23 cellular contexts compared by ENCODE assay signal in the genomic region with DNA sequence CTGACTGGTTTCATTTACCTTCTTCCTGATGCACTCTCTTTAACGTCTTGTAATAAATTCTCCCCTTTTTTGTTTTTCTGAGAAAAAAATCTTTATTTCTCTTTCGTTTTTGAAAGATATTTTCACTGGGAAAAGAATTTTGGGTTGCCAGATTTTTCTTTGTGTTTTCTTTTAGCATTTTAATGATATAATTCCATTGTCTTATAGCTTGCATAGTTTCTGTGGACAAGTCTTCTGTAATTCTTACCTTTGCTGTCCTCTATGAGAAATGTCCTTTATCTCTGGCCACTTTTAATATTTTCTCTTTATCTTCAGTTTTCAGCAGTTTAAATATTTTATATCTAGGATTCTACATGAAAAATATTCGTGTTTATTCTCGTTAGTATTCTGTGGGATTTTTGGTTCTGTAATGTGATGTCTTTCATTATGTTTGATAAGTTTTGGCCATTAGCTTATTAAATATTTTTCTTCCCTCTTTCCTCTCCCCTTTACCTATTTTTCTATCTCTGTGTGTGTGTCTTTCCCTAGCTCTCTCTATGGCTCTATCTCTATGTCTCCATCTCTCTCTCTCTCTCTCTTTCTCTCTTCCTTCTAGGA.
A peak's percentile ranks its signal among the peaks of the same experiment; 100 is the strongest.
DNase-seq lines count a peak whose midpoint lies in the region; ATAC-seq, FAIRE-seq and TF ChIP-seq lines count a peak whose summit lies in the region.
"Had no signal": no experiment of that assay in that cellular context is flagged by ENCODE, and none has a peak within 500 bp of the region (broad histone marks: within the 10 kb centered on the region; RNA-seq: fewer than 3 reads in every experiment).

No MANE protein-coding gene starts in this region.

- no peaks in the 10 kb centered on the region for H3K9me2 ChIP-seq in GM23248 (ENCODE audit: insufficient read depth)

- H3K4me3 ChIP-seq in GM23248: no peak overlapping the region
- no peak overlapping the region for H3K4me3 ChIP-seq in endothelial cell of umbilical vein (replicated peaks in 1 of 3; ENCODE audit: insufficient read depth in 1 of 3, low read depth in 1 of 3, low read length in 3 of 3)
- H3K4me3 ChIP-seq: BLaER1 had no signal

- H3K4me2 ChIP-seq in GM23248 (ENCODE audit: unreplicated experiment): no peak overlapping the region
- no peak overlapping the region for H3K4me2 ChIP-seq in endothelial cell of umbilical vein (ENCODE audit: insufficient read depth, low read length)
- H3K4me2 ChIP-seq: BLaER1 had no signal

- H3K36me3 ChIP-seq in GM23248 (ENCODE audit: low read depth) (no peaks in the 10 kb centered on the region), endothelial cell of umbilical vein (ENCODE audit: control insufficient read depth in 2 of 2, extremely low read depth in 1 of 2, insufficient read depth in 2 of 2, low read length in 2 of 2) (no peaks in the 10 kb centered on the region)
- H3K36me3 ChIP-seq: BLaER1 had no signal

- no peak overlapping the region for H3K4me3 Mint-ChIP-seq in WTC11
- no peak overlapping the region for H3K4me3 Mint-ChIP-seq in activated CD4-positive, alpha-beta memory T cell treated with anti-CD3 and anti-CD28 coated beads, Interleukin-2, amount 10 ng/mL, durations not matched to agents 7 days and 5 days
- H3K4me3 Mint-ChIP-seq: CD14-positive monocyte; CD4-positive, alpha-beta memory T cell; H9 had no signal

- dilution Hi-C loops in endothelial cell of umbilical vein (cut with MboI; ENCODE audit: extremely low pct_ligation_motif_present, low sequenced_read_pairs): no loop called here

- intact Hi-C loops in endothelial cell of umbilical vein (cut with micrococcal nuclease): no loop called here

- H3K27ac ChIP-seq in GM23248: no peak overlapping the region
- H3K27ac ChIP-seq in endothelial cell of umbilical vein (ENCODE audit: insufficient read depth, low read depth, low read length): no peak overlapping the region
- H3K27ac ChIP-seq: BLaER1, HL-60 had no signal

- 0 out of 2 replicates have a peak, but pooled peaks cover 10% of the 10 kb centered on the region for H3K27me3 ChIP-seq in GM23248 (replicated peaks; ENCODE audit: insufficient read depth)
- H3K27me3 ChIP-seq in endothelial cell of umbilical vein (ENCODE audit: control insufficient read depth in 2 of 2, insufficient read depth in 2 of 2, low read length in 2 of 2): peaks cover 3 to 6% of the 10 kb centered on the region in 2 experiments
- H3K27me3 ChIP-seq: BLaER1 had no signal

- H2AFZ ChIP-seq in GM23248 (no peak overlapping the region), endothelial cell of umbilical vein (ENCODE audit: low read depth, low read length) (no peak overlapping the region)

- H3K27ac Mint-ChIP-seq in WTC11: no peak overlapping the region
- H3K27ac Mint-ChIP-seq in activated CD4-positive, alpha-beta memory T cell treated with anti-CD3 and anti-CD28 coated beads, Interleukin-2, amount 10 ng/mL, durations not matched to agents 7 days and 5 days: no peak overlapping the region
- H3K27ac Mint-ChIP-seq: CD14-positive monocyte; CD4-positive, alpha-beta memory T cell; H9 had no signal

- H3K9ac ChIP-seq in GM23248 (no peak overlapping the region), endothelial cell of umbilical vein (replicated peaks; ENCODE audit: extremely low read depth, insufficient read depth, low read length) (no peak overlapping the region)
- H3K9ac ChIP-seq: BLaER1 had no signal

- H3K79me2 ChIP-seq in GM23248 (ENCODE audit: insufficient read depth) (no peaks in the 10 kb centered on the region), endothelial cell of umbilical vein (ENCODE audit: control insufficient read depth, insufficient read depth, low read length) (no peaks in the 10 kb centered on the region)

- no peaks in the 10 kb centered on the region for H3K9me1 ChIP-seq in endothelial cell of umbilical vein (replicated peaks; ENCODE audit: control insufficient read depth, extremely low read depth, insufficient read depth, low read length)

- no peaks in the 10 kb centered on the region for H3K4me1 ChIP-seq in GM23248 (ENCODE audit: insufficient read depth)
- H3K4me1 ChIP-seq in endothelial cell of umbilical vein (ENCODE audit: control insufficient read depth, extremely low read depth, insufficient read depth, low read length): peaks cover 11% of the 10 kb centered on the region

- POLR2A ChIA-PET in WTC11 (lab: Charles Lee) (no interaction called here), endothelial cell of umbilical vein (lab: Charles Lee) (no interaction called here)
- POLR2A ChIA-PET in activated CD4-positive, alpha-beta memory T cell treated with anti-CD3 and anti-CD28 coated beads, Interleukin-2, amount 10 ng/mL, durations not matched to agents 7 days and 5 days (lab: Charles Lee): no interaction called here

- TF ChIP-seq POLR2A in endothelial cell of umbilical vein (IDR thresholded peaks at IDR 0.05; ENCODE audit: low read depth, low read length): no peak

- TF ChIP-seq CTCF in WTC11 (IDR thresholded peaks at IDR 0.05) (no peak), endothelial cell of umbilical vein (IDR thresholded peaks at IDR 0.05; ENCODE audit: extremely low read depth in 1 of 2, insufficient read depth in 1 of 2, low read depth in 1 of 2, low read length in 2 of 2) (no peak)

- CTCF ChIA-PET in WTC11 (lab: Charles Lee) (no interaction called here), endothelial cell of umbilical vein (lab: Charles Lee) (interaction anchor here (0.8 to 5.7 kb wide), 4 partner anchors 18 to 518 kb away, joined by 3 to 52 read pairs (median 4); no protein-coding TSS in a partner anchor)
- CTCF ChIA-PET in activated CD4-positive, alpha-beta memory T cell treated with anti-CD3 and anti-CD28 coated beads, Interleukin-2, amount 10 ng/mL, durations not matched to agents 7 days and 5 days (lab: Charles Lee): interaction anchor here (1.2 kb wide), 1 partner anchor 18 kb away, joined by 6 read pairs; no protein-coding TSS in a partner anchor

- H4K20me1 ChIP-seq in GM23248 (ENCODE audit: insufficient read depth) (no peaks in the 10 kb centered on the region), endothelial cell of umbilical vein (replicated peaks; ENCODE audit: control insufficient read depth, extremely low read depth, insufficient read depth, low read length) (no peaks in the 10 kb centered on the region)
- H4K20me1 ChIP-seq: BLaER1 had no signal

- peak; percentile 27 for DNase-seq in GM23248
- peak; percentile 20 for DNase-seq in M059J (ENCODE audit: low read depth)
- no peak for DNase-seq in WTC11 (ENCODE audit: low spot score)
- no peak for DNase-seq in endothelial cell of umbilical vein (ENCODE audit: low read depth, low spot score)
- no peak for DNase-seq in DMS114 treated with DMSO at 0.1 percent for 48 hours (lab: John Stamatoyannopoulos, UW; ENCODE audit: unreplicated experiment)
- no peak for DNase-seq in activated CD4-positive, alpha-beta memory T cell treated with anti-CD3 and anti-CD28 coated beads, Interleukin-2, amount 10 ng/mL, durations not matched to agents 7 days and 5 days
- DNase-seq: CD4-positive, alpha-beta memory T cell; DMS53; DND-41; EL; H9; IMR-90; Karpas-422; KBM-7 had no signal

- no peaks in the 10 kb centered on the region for H3K9me3 ChIP-seq in GM23248 (ENCODE audit: low read depth)
- H3K9me3 ChIP-seq in endothelial cell of umbilical vein (replicated peaks; ENCODE audit: control insufficient read depth, insufficient read depth, low read length): peaks cover 2% of the 10 kb centered on the region

- in situ Hi-C loops in GM23248 (cut with MboI): no loop called here

- peaks cover 65% of the 10 kb centered on the region for H3K9me3 Mint-ChIP-seq in WTC11
- peaks cover 22% of the 10 kb centered on the region for H3K9me3 Mint-ChIP-seq in activated CD4-positive, alpha-beta memory T cell treated with anti-CD3 and anti-CD28 coated beads, Interleukin-2, amount 10 ng/mL, durations not matched to agents 7 days and 5 days

- no peaks in the 10 kb centered on the region for H3K4me1 Mint-ChIP-seq in WTC11
- no peaks in the 10 kb centered on the region for H3K4me1 Mint-ChIP-seq in activated CD4-positive, alpha-beta memory T cell treated with anti-CD3 and anti-CD28 coated beads, Interleukin-2, amount 10 ng/mL, durations not matched to agents 7 days and 5 days
- H3K4me1 Mint-ChIP-seq: CD4-positive, alpha-beta memory T cell had no signal

- BruUV-seq in endothelial cell of umbilical vein (replicated peaks; lab: Mats Ljungman, UMichigan): no TSS peak

- 35 to 38% methylated on average over 4 of the region's 4 CpGs for WGBS in GM23248 (ENCODE audit: low coverage in 1 of 2, low lambda C conversion rate in 2 of 2, missing lambda C conversion rate in 2 of 2), 2 experiments

- FAIRE-seq in endothelial cell of umbilical vein (lab: Jason Lieb, UNC): peak; percentile 28
- FAIRE-seq: A204.1, G401.6, GM12892, GM18507, H1 had no signal

- peaks cover 9% of the 10 kb centered on the region for H3K27me3 Mint-ChIP-seq in WTC11 (ENCODE audit: low read depth)
- H3K27me3 Mint-ChIP-seq in activated CD4-positive, alpha-beta memory T cell treated with anti-CD3 and anti-CD28 coated beads, Interleukin-2, amount 10 ng/mL, durations not matched to agents 7 days and 5 days: no peaks in the 10 kb centered on the region

- H3F3A ChIP-seq in GM23248 (ENCODE audit: insufficient read depth): no peaks in the 10 kb centered on the region

- peaks cover 46% of the 10 kb centered on the region for H3K36me3 Mint-ChIP-seq in WTC11
- peaks cover 2% of the 10 kb centered on the region for H3K36me3 Mint-ChIP-seq in activated CD4-positive, alpha-beta memory T cell treated with anti-CD3 and anti-CD28 coated beads, Interleukin-2, amount 10 ng/mL, durations not matched to agents 7 days and 5 days (ENCODE audit: low read depth)
- H3K36me3 Mint-ChIP-seq: CD14-positive monocyte; CD4-positive, alpha-beta memory T cell had no signal

- ATAC-seq in WTC11 (no peak), GM18511 (IDR thresholded peaks at IDR 0.05; ENCODE audit: unreplicated experiment) (no peak)

TF ChIP-seq in WTC11, 78 proteins besides CTCF, POLR2A, EP300 and RAD21:
- TF ChIP-seq FOXK1 (CRISPR knock-in tag; IDR thresholded peaks at IDR 0.05): no peak
- TF ChIP-seq CREB1 (CRISPR knock-in tag; IDR thresholded peaks at IDR 0.05): no peak
- peak; percentile 95 for TF ChIP-seq ZNF317 (CRISPR knock-in tag; IDR thresholded peaks at IDR 0.05; ENCODE audit: borderline replicate concordance, low read depth)

TF ChIP-seq in endothelial cell of umbilical vein, 7 proteins besides CTCF, POLR2A, EP300 and RAD21:
- TF ChIP-seq MYC (IDR thresholded peaks at IDR 0.05; ENCODE audit: low read depth, low read length): no peak
- TF ChIP-seq FOS (IDR thresholded peaks at IDR 0.05; ENCODE audit: borderline replicate concordance, insufficient read depth, low read length): no peak
- TF ChIP-seq, protein P1, sequence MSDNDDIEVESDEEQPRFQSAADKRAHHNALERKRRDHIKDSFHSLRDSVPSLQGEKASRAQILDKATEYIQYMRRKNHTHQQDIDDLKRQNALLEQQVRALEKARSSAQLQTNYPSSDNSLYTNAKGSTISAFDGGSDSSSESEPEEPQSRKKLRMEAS (IDR thresholded peaks at IDR 0.05; ENCODE audit: insufficient read depth, insufficient read length): no peak
- no peak for TF ChIP-seq JUN (IDR thresholded peaks at IDR 0.05; ENCODE audit: borderline replicate concordance, insufficient read depth, insufficient read length, low read depth)
- no peak for TF ChIP-seq POLR2AphosphoS5 (IDR thresholded peaks at IDR 0.05; ENCODE audit: insufficient read depth, low read depth, low read length)

Comparison
In these comparisons a context has a peak if more than half of its experiments do, and no peak if none do; other contexts are left out.
1. DNase-seq: peak in GM23248 (single experiment) and M059J (single experiment); none in WTC11 (single experiment), endothelial cell of umbilical vein (single experiment), DMS114 treated with DMSO at 0.1 percent for 48 hours (single experiment) and activated CD4-positive, alpha-beta memory T cell treated with anti-CD3 and anti-CD28 coated beads, Interleukin-2, amount 10 ng/mL, durations not matched to agents 7 days and 5 days (single experiment).